Comparison of ENCODE assay signal across 1 cellular context in genomic region chr11:117179048-117179999, GRCh38.
TF ChIP-seq lines count a peak whose summit lies in the region.

No MANE protein-coding gene starts in this region.

TF ChIP-seq in HepG2, 621 proteins besides CTCF, POLR2A, EP300 and RAD21 (continued from another document and continues in another):
- TF ChIP-seq ZNF605 (CRISPR knock-in tag; IDR thresholded peaks at IDR 0.05), result 0 out of 2 replicates have a peak, but pooled peaks have one; percentile 46
- TF ChIP-seq STAT6 (CRISPR knock-in tag; IDR thresholded peaks at IDR 0.05; ENCODE audit: borderline replicate concordance), result no peak
- no peak for TF ChIP-seq ZNF564 (CRISPR knock-in tag; IDR thresholded peaks at IDR 0.05)
- no peak for TF ChIP-seq PREB (CRISPR knock-in tag; IDR thresholded peaks at IDR 0.05)
- no peak for TF ChIP-seq SNAI1 (CRISPR knock-in tag; IDR thresholded peaks at IDR 0.05; ENCODE audit: borderline replicate concordance)
- no peak for TF ChIP-seq CBX1 (IDR thresholded peaks at IDR 0.05; ENCODE audit: low read depth)
- TF ChIP-seq, protein P1, sequence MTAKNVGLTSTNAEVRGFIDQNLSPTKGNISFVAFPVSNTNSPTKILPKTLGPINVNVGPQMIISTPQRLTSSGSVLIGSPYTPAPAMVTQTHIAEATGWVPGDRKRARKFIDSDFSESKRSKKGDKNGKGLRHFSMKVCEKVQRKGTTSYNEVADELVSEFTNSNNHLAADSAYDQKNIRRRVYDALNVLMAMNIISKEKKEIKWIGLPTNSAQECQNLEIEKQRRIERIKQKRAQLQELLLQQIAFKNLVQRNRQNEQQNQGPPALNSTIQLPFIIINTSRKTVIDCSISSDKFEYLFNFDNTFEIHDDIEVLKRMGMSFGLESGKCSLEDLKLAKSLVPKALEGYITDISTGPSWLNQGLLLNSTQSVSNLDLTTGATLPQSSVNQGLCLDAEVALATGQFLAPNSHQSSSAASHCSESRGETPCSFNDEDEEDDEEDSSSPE (CRISPR knock-in tag; IDR thresholded peaks at IDR 0.05), result no peak
- TF ChIP-seq, protein P2, sequence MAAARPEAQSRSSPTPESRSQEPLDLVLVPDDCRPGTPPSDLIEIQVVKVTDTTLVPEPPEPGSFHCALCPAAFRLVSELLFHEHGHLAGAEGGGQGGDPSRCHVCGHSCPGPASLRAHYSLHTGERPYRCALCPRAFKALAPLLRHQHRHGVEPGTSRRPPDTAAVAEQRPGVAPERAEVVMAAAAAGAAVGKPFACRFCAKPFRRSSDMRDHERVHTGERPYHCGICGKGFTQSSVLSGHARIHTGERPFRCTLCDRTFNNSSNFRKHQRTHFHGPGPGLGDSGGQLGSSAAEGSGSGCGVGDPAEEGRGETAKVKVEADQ (CRISPR knock-in tag; IDR thresholded peaks at IDR 0.05; ENCODE audit: borderline replicate concordance), result no peak
- TF ChIP-seq, protein P3, sequence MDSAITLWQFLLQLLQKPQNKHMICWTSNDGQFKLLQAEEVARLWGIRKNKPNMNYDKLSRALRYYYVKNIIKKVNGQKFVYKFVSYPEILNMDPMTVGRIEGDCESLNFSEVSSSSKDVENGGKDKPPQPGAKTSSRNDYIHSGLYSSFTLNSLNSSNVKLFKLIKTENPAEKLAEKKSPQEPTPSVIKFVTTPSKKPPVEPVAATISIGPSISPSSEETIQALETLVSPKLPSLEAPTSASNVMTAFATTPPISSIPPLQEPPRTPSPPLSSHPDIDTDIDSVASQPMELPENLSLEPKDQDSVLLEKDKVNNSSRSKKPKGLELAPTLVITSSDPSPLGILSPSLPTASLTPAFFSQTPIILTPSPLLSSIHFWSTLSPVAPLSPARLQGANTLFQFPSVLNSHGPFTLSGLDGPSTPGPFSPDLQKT (CRISPR knock-in tag; IDR thresholded peaks at IDR 0.05; ENCODE audit: borderline replicate concordance), result no peak
- TF ChIP-seq ZBTB49 (CRISPR knock-in tag; IDR thresholded peaks at IDR 0.05; ENCODE audit: borderline replicate concordance), result no peak
- no peak for TF ChIP-seq SYNCRIP (IDR thresholded peaks at IDR 0.05; ENCODE audit: insufficient read depth, low read depth, low read length)
- TF ChIP-seq, protein P4, sequence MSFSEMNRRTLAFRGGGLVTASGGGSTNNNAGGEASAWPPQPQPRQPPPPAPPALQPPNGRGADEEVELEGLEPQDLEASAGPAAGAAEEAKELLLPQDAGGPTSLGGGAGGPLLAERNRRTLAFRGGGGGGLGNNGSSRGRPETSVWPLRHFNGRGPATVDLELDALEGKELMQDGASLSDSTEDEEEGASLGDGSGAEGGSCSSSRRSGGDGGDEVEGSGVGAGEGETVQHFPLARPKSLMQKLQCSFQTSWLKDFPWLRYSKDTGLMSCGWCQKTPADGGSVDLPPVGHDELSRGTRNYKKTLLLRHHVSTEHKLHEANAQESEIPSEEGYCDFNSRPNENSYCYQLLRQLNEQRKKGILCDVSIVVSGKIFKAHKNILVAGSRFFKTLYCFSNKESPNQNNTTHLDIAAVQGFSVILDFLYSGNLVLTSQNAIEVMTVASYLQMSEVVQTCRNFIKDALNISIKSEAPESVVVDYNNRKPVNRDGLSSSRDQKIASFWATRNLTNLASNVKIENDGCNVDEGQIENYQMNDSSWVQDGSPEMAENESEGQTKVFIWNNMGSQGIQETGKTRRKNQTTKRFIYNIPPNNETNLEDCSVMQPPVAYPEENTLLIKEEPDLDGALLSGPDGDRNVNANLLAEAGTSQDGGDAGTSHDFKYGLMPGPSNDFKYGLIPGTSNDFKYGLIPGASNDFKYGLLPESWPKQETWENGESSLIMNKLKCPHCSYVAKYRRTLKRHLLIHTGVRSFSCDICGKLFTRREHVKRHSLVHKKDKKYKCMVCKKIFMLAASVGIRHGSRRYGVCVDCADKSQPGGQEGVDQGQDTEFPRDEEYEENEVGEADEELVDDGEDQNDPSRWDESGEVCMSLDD (CRISPR knock-in tag; IDR thresholded peaks at IDR 0.05; ENCODE audit: borderline replicate concordance), result no peak
- no peak; the same call in 1 of the 2 replicates for TF ChIP-seq KDM2A (CRISPR knock-in tag; IDR thresholded peaks at IDR 0.05; ENCODE audit: borderline replicate concordance, low read depth)
- no peak for TF ChIP-seq ZNF674 (CRISPR knock-in tag; IDR thresholded peaks at IDR 0.05; ENCODE audit: low read depth)
- TF ChIP-seq NKX3-1 (CRISPR knock-in tag; IDR thresholded peaks at IDR 0.05), result no peak; the same call in 1 of the 2 replicates
- TF ChIP-seq, protein P5, sequence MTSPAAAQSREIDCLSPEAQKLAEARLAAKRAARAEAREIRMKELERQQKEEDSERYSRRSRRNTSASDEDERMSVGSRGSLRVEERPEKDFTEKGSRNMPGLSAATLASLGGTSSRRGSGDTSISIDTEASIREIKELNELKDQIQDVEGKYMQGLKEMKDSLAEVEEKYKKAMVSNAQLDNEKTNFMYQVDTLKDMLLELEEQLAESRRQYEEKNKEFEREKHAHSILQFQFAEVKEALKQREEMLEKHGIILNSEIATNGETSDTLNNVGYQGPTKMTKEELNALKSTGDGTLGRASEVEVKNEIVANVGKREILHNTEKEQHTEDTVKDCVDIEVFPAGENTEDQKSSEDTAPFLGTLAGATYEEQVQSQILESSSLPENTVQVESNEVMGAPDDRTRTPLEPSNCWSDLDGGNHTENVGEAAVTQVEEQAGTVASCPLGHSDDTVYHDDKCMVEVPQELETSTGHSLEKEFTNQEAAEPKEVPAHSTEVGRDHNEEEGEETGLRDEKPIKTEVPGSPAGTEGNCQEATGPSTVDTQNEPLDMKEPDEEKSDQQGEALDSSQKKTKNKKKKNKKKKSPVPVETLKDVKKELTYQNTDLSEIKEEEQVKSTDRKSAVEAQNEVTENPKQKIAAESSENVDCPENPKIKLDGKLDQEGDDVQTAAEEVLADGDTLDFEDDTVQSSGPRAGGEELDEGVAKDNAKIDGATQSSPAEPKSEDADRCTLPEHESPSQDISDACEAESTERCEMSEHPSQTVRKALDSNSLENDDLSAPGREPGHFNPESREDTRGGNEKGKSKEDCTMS (CRISPR knock-in tag; conservative IDR thresholded peaks at IDR 0.05), result no peak
- TF ChIP-seq HNF4A (CRISPR knock-in tag; IDR thresholded peaks at IDR 0.05), result peak; percentile 24; the same call in 1 of the 2 replicates
- no peak for TF ChIP-seq RELA (CRISPR knock-in tag; IDR thresholded peaks at IDR 0.05)
- no peak for TF ChIP-seq ZNF569 (CRISPR knock-in tag; IDR thresholded peaks at IDR 0.05; ENCODE audit: borderline replicate concordance)
- TF ChIP-seq SSRP1 (CRISPR knock-in tag; IDR thresholded peaks at IDR 0.05), result no peak
- no peak for TF ChIP-seq ZSCAN25 (CRISPR knock-in tag; IDR thresholded peaks at IDR 0.05)
- TF ChIP-seq, protein P6, sequence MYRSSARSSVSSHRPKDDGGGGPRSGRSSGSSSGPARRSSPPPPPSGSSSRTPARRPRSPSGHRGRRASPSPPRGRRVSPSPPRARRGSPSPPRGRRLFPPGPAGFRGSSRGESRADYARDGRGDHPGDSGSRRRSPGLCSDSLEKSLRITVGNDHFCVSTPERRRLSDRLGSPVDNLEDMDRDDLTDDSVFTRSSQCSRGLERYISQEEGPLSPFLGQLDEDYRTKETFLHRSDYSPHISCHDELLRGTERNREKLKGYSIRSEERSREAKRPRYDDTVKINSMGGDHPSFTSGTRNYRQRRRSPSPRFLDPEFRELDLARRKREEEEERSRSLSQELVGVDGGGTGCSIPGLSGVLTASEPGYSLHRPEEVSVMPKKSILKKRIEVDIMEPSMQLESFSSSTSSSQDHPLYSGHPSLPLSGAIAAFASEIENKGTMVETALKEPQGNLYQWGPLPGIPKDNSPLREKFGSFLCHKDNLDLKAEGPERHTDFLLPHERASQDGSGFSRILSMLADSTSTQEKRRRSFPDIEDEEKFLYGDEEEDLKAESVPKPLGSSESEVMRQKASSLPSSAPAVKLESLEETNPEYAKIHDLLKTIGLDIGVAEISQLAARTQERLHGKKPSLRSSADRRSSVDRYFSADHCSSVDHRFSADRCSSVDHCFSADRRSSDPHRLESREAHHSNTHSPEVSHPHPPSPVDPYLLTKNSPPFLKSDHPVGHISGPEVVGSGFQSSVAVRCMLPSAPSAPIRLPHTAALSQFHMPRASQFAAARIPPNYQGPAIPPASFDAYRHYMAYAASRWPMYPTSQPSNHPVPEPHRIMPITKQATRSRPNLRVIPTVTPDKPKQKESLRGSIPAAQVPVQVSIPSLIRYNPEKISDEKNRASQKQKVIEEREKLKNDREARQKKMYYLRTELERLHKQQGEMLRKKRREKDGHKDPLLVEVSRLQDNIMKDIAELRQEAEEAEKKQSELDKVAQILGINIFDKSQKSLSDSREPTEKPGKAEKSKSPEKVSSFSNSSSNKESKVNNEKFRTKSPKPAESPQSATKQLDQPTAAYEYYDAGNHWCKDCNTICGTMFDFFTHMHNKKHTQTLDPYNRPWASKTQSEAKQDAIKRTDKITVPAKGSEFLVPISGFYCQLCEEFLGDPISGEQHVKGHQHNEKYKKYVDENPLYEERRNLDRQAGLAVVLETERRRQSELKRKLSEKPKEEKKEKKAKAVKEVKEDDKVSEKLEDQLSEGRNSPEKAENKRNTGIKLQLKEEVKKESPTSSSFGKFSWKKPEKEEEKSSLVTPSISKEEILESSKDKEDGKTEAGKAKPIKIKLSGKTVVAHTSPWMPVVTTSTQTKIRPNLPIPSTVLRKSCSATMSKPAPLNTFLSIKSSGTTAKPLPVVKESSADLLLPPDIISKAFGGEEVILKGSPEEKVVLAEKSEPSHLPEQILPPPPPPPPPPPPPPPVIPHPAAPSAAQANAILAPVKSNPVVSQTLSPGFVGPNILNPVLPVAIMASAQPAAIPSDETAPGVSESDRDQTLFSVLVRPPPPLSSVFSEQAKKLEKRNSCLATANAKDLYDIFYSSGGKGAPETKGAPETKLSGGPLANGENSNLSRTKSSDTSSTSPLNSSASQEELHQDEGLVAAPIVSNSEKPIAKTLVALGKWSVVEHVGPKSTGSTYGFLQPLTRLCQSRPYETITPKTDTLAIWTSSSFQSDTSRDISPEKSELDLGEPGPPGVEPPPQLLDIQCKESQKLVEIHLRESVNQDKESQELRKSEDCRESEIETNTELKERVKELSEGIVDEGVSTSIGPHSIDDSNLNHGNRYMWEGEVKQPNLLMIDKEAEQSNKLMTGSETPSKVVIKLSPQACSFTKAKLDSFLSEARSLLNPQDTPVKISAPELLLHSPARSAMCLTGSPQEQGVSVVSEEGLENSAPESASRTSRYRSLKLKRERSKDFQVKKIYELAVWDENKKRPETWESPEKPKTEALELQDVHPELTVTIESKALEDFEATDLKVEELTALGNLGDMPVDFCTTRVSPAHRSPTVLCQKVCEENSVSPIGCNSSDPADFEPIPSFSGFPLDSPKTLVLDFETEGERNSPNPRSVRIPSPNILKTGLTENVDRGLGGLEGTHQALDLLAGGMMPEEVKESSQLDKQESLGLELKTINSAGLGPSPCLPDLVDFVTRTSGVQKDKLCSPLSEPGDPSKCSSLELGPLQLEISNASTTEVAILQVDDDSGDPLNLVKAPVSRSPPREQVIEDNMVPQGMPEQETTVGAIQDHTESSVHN (CRISPR knock-in tag; IDR thresholded peaks at IDR 0.05), result no peak
- TF ChIP-seq, protein P7, sequence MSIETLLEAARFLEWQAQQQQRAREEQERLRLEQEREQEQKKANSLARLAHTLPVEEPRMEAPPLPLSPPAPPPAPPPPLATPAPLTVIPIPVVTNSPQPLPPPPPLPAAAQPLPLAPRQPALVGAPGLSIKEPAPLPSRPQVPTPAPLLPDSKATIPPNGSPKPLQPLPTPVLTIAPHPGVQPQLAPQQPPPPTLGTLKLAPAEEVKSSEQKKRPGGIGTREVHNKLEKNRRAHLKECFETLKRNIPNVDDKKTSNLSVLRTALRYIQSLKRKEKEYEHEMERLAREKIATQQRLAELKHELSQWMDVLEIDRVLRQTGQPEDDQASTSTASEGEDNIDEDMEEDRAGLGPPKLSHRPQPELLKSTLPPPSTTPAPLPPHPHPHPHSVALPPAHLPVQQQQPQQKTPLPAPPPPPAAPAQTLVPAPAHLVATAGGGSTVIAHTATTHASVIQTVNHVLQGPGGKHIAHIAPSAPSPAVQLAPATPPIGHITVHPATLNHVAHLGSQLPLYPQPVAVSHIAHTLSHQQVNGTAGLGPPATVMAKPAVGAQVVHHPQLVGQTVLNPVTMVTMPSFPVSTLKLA (IDR thresholded peaks at IDR 0.05), result no peak
- TF ChIP-seq ZNF136 (CRISPR knock-in tag; IDR thresholded peaks at IDR 0.05; ENCODE audit: low read depth), result 0 out of 2 replicates have a peak, but pooled peaks have one; percentile 9
- no peak for TF ChIP-seq DNMT1 (CRISPR knock-in tag; IDR thresholded peaks at IDR 0.05)
- TF ChIP-seq SMAD9 (CRISPR knock-in tag; IDR thresholded peaks at IDR 0.05), result peak; percentile 58; the same call in 1 of the 2 replicates
- no peak for TF ChIP-seq MXI1 (IDR thresholded peaks at IDR 0.05; ENCODE audit: borderline replicate concordance, low read depth, low read length)
- no peak for TF ChIP-seq PAWR (CRISPR knock-in tag; IDR thresholded peaks at IDR 0.05; ENCODE audit: borderline replicate concordance)
